ENCODE assay signal across 2 cellular contexts in the genomic region with DNA sequence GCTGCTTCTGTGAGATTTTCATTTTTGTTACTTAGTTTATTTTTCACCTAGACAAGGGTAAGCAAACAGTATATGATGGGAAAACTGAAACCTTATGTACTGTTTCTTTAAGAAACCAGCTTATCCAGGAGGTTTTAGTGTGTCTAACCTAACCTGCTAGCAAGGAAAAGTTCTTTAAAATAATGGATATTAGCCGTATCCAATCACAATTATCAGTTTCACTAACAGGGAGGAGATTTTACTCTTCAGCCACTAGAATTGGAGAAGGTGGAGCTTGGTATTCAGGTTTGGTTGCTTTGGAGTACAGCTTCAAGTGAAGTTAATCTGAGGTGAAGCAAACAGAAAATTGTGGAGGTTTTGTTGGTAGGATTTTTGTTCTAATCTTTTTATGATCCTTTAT.
TF ChIP-seq lines count a peak whose summit lies in the region.

No MANE protein-coding gene starts in this region.

TF ChIP-seq in A549, 52 proteins besides CTCF, POLR2A, EP300 and RAD21 (continued from another document):
- TF ChIP-seq MAFK (IDR thresholded peaks at IDR 0.05; ENCODE audit: partially characterized antibody), result peak; percentile 25
- TF ChIP-seq, protein P1, sequence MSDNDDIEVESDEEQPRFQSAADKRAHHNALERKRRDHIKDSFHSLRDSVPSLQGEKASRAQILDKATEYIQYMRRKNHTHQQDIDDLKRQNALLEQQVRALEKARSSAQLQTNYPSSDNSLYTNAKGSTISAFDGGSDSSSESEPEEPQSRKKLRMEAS (IDR thresholded peaks at IDR 0.05), result peak; percentile 43; the same call in 1 of the 2 replicates
- TF ChIP-seq FOXS1 (CRISPR knock-in tag; IDR thresholded peaks at IDR 0.05), result no peak

TF ChIP-seq in SK-N-SH treated with all-trans-retinoic acid at 6 μM for 48 hours, 23 proteins besides CTCF, POLR2A, EP300 and RAD21 (continued from another document):
- TF ChIP-seq, protein P2, sequence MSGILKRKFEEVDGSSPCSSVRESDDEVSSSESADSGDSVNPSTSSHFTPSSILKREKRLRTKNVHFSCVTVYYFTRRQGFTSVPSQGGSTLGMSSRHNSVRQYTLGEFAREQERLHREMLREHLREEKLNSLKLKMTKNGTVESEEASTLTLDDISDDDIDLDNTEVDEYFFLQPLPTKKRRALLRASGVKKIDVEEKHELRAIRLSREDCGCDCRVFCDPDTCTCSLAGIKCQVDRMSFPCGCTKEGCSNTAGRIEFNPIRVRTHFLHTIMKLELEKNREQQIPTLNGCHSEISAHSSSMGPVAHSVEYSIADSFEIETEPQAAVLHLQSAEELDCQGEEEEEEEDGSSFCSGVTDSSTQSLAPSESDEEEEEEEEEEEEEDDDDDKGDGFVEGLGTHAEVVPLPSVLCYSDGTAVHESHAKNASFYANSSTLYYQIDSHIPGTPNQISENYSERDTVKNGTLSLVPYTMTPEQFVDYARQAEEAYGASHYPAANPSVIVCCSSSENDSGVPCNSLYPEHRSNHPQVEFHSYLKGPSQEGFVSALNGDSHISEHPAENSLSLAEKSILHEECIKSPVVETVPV (CRISPR knock-in tag; IDR thresholded peaks at IDR 0.05), result no peak
- TF ChIP-seq ZNF565 (CRISPR knock-in tag; conservative IDR thresholded peaks at IDR 0.05; ENCODE audit: low read depth), result no peak
- no peak for TF ChIP-seq ARNTL (CRISPR knock-in tag; IDR thresholded peaks at IDR 0.05; ENCODE audit: borderline replicate concordance, low read depth)
TF ChIP-seq in SK-N-SH treated with all-trans-retinoic acid at 6 μM for 48 hours: peak in this region for 1.
